1 cellular context compared by ENCODE assay signal in the genomic region with DNA sequence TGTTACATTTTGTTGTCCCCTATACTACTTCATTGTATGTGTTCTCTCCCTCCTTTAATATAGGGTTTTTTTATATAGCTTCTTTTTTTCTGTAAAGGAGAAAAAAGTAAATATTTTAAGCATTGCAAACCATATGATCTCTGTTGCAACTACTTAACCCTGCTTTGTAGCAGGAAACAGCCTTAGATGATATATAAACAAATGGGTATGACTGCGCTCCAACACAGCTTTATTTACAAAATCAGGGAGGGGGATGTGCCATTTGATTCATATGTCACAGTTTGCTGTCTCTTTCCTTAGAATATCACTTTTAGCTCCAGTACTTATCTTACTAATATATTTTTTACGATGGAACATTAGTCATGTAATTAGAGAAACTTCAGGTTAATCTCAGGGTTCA.
TF ChIP-seq lines count a peak whose summit lies in the region.

No MANE protein-coding gene starts in this region.

TF ChIP-seq in IMR-90, 13 proteins besides CTCF, POLR2A, EP300 and RAD21 (continued from another document):
- TF ChIP-seq, protein P1, sequence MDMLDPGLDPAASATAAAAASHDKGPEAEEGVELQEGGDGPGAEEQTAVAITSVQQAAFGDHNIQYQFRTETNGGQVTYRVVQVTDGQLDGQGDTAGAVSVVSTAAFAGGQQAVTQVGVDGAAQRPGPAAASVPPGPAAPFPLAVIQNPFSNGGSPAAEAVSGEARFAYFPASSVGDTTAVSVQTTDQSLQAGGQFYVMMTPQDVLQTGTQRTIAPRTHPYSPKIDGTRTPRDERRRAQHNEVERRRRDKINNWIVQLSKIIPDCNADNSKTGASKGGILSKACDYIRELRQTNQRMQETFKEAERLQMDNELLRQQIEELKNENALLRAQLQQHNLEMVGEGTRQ (IDR thresholded peaks at IDR 0.05; ENCODE audit: low read depth, low read length): no peak
- TF ChIP-seq MAFK (IDR thresholded peaks at IDR 0.05; ENCODE audit: low read depth, low read length) (no peak), MAZ (IDR thresholded peaks at IDR 0.05; ENCODE audit: borderline replicate concordance, low read depth, low read length) (no peak), SMC3 (IDR thresholded peaks at IDR 0.05; ENCODE audit: low read depth, low read length) (no peak), FOS (IDR thresholded peaks at IDR 0.05; ENCODE audit: low read depth, low read length) (peak; percentile 74), NFE2L2 (IDR thresholded peaks at IDR 0.05; ENCODE audit: low read depth, low read length) (peak; percentile 62; the same call in 1 of the 2 replicates), MXI1 (IDR thresholded peaks at IDR 0.05; ENCODE audit: borderline replicate concordance, low read depth, low read length) (no peak), RCOR1 (IDR thresholded peaks at IDR 0.05; ENCODE audit: insufficient replicate concordance, low read length) (no peak), CEBPB (IDR thresholded peaks at IDR 0.05; ENCODE audit: low read depth, low read length) (peak; percentile 96)
- TF ChIP-seq, protein P2, sequence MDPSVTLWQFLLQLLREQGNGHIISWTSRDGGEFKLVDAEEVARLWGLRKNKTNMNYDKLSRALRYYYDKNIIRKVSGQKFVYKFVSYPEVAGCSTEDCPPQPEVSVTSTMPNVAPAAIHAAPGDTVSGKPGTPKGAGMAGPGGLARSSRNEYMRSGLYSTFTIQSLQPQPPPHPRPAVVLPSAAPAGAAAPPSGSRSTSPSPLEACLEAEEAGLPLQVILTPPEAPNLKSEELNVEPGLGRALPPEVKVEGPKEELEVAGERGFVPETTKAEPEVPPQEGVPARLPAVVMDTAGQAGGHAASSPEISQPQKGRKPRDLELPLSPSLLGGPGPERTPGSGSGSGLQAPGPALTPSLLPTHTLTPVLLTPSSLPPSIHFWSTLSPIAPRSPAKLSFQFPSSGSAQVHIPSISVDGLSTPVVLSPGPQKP (IDR thresholded peaks at IDR 0.05; ENCODE audit: borderline replicate concordance, low read depth, low read length): no peak
